In the genomic region with DNA sequence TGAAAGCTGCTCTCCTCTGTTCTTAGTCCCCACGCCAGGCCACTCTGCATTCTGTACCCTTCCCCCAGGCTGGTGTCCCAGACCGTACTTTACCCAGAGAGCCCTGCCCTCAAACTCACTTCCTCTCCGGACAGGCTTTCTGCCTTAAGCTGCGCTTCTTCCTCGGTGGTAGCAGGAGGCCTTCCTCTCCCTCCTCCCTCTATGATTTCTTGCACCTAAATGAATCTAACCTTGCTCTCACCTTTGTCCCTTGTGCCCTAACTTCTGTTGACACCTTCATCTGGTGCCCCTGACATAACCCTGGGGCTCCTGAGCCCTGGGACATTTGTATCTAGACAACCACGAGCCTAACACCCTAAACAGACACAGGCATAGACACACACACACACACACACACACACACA, we compare ENCODE assay signal across 10 cellular contexts. TPM values are rescaled to one million over a fixed set of nuclear protein-coding genes. Genes with fewer than 3 reads are reported as not detected.
DNase-seq lines count a peak whose midpoint lies in the region; ATAC-seq and TF ChIP-seq lines count a peak whose summit lies in the region.
"Had no signal": no experiment of that assay in that cellular context is flagged by ENCODE, and none has a peak within 500 bp of the region (broad histone marks: within the 10 kb centered on the region; RNA-seq: fewer than 3 reads in every experiment).

No MANE protein-coding gene starts in this region.

- intact Hi-C loops in PC-9 (cut with micrococcal nuclease; ENCODE audit: unreplicated experiment), result no loop called here

- peaks cover 72% of the 10 kb centered on the region for H3K4me1 ChIP-seq in CD4-positive, CD25-positive, alpha-beta regulatory T cell (ENCODE audit: control insufficient read depth, insufficient read depth, low read length, poor library complexity, severe bottlenecking)
- H3K4me1 ChIP-seq in PC-9 (replicated peaks; ENCODE audit: insufficient read depth), result no peaks in the 10 kb centered on the region

- no peaks in the 10 kb centered on the region for H3K9me3 ChIP-seq in CD4-positive, CD25-positive, alpha-beta regulatory T cell (ENCODE audit: control insufficient read depth in 2 of 2, low read length in 2 of 2)
- no peaks in the 10 kb centered on the region for H3K9me3 ChIP-seq in PC-9 (ENCODE audit: insufficient read depth, low read depth)

- H3K27me3 ChIP-seq in CD4-positive, CD25-positive, alpha-beta regulatory T cell (ENCODE audit: control insufficient read depth, insufficient read depth, low read length), result no peaks in the 10 kb centered on the region
- peaks cover 90% of the 10 kb centered on the region for H3K27me3 ChIP-seq in PC-9 (ENCODE audit: insufficient read depth, low read depth)

- no peak overlapping the region for H3K4me2 ChIP-seq in PC-9

- CTCF ChIA-PET in PC-9 (lab: Charles Lee), result interaction anchor here (0.5 kb wide), 1 partner anchor 13 kb away, joined by 3 read pairs; no protein-coding TSS in a partner anchor

- H3K36me3 ChIP-seq in CD4-positive, CD25-positive, alpha-beta regulatory T cell (ENCODE audit: control insufficient read depth, insufficient read depth, low read length), result peaks cover 2% of the 10 kb centered on the region
- H3K36me3 ChIP-seq in PC-9 (ENCODE audit: low read depth), result no peaks in the 10 kb centered on the region

- POLR2A ChIA-PET in PC-9 (lab: Charles Lee; ENCODE audit: unreplicated experiment), result interaction anchor here (0.7 kb wide), 1 partner anchor 160 kb away, joined by 4 read pairs; no protein-coding TSS in a partner anchor

- no peaks in the 10 kb centered on the region for H3K79me2 ChIP-seq in PC-9 (ENCODE audit: low read depth)

- peak in 2 of 3 donors; percentile 48 to 82 for DNase-seq in CD4-positive, CD25-positive, alpha-beta regulatory T cell
- DNase-seq in activated CD4-positive, alpha-beta T cell treated with anti-CD3 and anti-CD28 coated beads, Interleukin-2, amount 50 U/mL, for 48 hours, result peak; percentile 51 to 61
- no peak for DNase-seq in left lobe of liver (ENCODE audit: low spot score)
- no peak for DNase-seq in ureter (ENCODE audit: low spot score)
- DNase-seq in NCI-H1694 (lab: John Stamatoyannopoulos, UW), result no peak
- no peak for DNase-seq in PC-9
- DNase-seq: NCI-H510A treated with DMSO at 0.1 percent for 48 hours had no signal

- H3K27me3 Mint-ChIP-seq in CD4-positive, CD25-positive, alpha-beta regulatory T cell, result no peaks in the 10 kb centered on the region

- no peaks in the 10 kb centered on the region for H4K20me1 ChIP-seq in PC-9 (ENCODE audit: insufficient read depth)

- peak overlapping the region; percentile 100 for H3K4me3 ChIP-seq in CD4-positive, CD25-positive, alpha-beta regulatory T cell (ENCODE audit: low read depth, low read length)
- no peak overlapping the region for H3K4me3 ChIP-seq in PC-9

- H2AFZ ChIP-seq in PC-9, result no peak overlapping the region

- H3K27ac ChIP-seq in CD4-positive, CD25-positive, alpha-beta regulatory T cell (ENCODE audit: insufficient read depth, low read length, poor library complexity, severe bottlenecking), result peak overlapping the region; percentile 82
- no peak overlapping the region for H3K27ac ChIP-seq in PC-9

- ATAC-seq in CD4-positive, CD25-positive, alpha-beta regulatory T cell (ENCODE audit: low read depth in 2 of 2), result peak; percentile 56 to 60
- ATAC-seq in GM21529 (IDR thresholded peaks at IDR 0.05; ENCODE audit: unreplicated experiment), result peak; percentile 50
- peak; percentile 57 for ATAC-seq in left lobe of liver
- ATAC-seq in GM19023 (IDR thresholded peaks at IDR 0.05; ENCODE audit: unreplicated experiment), result no peak

- no peaks in the 10 kb centered on the region for H3K9me3 Mint-ChIP-seq in CD4-positive, CD25-positive, alpha-beta regulatory T cell

- H3K4me1 Mint-ChIP-seq in CD4-positive, CD25-positive, alpha-beta regulatory T cell, result peaks cover 30 to 72% (median 60%) of the 10 kb centered on the region in 4 donors

- peaks cover 11% of the 10 kb centered on the region for H3K36me3 Mint-ChIP-seq in CD4-positive, CD25-positive, alpha-beta regulatory T cell

- H3K4me3 Mint-ChIP-seq in CD4-positive, CD25-positive, alpha-beta regulatory T cell, result peak overlapping the region; percentile 79 to 93 (median 89)
- H3K4me3 Mint-ChIP-seq: neural crest cell had no signal

- no peak for TF ChIP-seq CTCF in PC-9 (conservative IDR thresholded peaks at IDR 0.05)

- H3F3A ChIP-seq in PC-9 (ENCODE audit: insufficient read depth, low read depth), result no peaks in the 10 kb centered on the region

- H3K9me2 ChIP-seq in PC-9 (ENCODE audit: insufficient read depth), result no peaks in the 10 kb centered on the region

- peak overlapping the region; percentile 89 to 100 (median 97) for H3K27ac Mint-ChIP-seq in CD4-positive, CD25-positive, alpha-beta regulatory T cell

- BruUV-seq in PC-9 (replicated peaks; lab: Mats Ljungman, UMichigan), result no TSS peak

RNA-seq across cellular contexts. Expression of gene CEACAM21, which starts 29.6 kb away (rescaled TPM):
- total RNA-seq in CD4-positive, CD25-positive, alpha-beta regulatory T cell, result 43.8 TPM
- 10 to 100 TPM; 39.1 to 58.6 (median 46.7) TPM for polyA plus RNA-seq in CD4-positive, CD25-positive, alpha-beta regulatory T cell
- total RNA-seq in left lobe of liver (0.40 TPM), ureter (3.6 TPM), PC-9 (2021) (not detected in 2 replicates)

Comparison
In these comparisons a context has a peak if more than half of its experiments do, and no peak if none do; other contexts are left out.
1. DNase-seq: peak in CD4-positive, CD25-positive, alpha-beta regulatory T cell (2 of 3) and activated CD4-positive, alpha-beta T cell treated with anti-CD3 and anti-CD28 coated beads, Interleukin-2, amount 50 U/mL, for 48 hours (2 of 2); none in left lobe of liver (single experiment), ureter (single experiment), NCI-H1694 (single experiment) and PC-9 (0 of 2).